Comparison of ENCODE assay signal across 8 cellular contexts in the genomic region with DNA sequence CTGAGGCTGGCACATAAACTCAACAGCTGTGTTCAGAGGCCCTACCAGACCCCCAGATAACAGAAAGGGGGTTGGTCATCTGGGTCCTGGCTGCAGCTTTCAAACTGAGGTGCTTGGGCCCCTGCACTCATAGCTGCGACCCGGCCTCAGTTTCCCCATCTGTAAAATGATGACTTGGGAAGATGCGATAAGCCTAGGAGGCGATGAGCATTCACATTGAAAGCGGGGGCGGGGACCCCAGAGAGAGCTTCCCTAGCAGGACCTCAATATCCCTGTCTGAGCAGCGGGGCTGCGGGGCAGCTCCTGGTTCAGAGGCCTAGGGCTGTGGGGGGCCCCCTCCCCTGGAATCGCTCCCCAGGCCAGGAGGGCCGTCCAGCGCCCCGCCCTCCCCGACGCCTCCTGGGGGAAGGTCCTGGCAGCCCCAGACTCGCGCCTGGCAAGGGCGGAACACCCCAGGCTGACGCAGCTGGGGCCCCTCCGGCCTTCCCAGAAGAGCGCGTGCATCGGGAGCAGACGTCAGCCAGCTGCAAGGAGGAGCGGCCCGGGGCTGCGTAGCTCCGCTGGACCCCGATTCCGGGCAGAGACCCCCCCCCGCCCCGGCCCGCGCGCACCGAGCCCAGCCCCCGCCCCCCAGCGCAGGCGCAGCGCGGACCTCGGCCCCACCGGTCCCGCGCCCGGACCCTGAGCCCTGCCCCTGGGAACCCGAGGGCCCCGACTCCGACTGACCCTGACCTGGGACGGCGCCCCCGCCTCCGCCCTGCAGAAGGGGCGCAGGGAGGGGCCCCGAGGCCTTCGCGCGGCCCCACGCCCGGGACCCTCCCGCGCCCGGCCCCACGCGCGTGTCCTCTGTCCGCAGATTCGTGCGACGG. TPM values are rescaled to one million over a fixed set of nuclear protein-coding genes. Genes with fewer than 3 reads are reported as not detected.
A peak's percentile ranks its signal among the peaks of the same experiment; 100 is the strongest.
DNase-seq lines count a peak whose midpoint lies in the region; ATAC-seq and TF ChIP-seq lines count a peak whose summit lies in the region.

No MANE protein-coding gene starts in this region.

- H3K9me3 ChIP-seq in right lobe of liver: no peaks in the 10 kb centered on the region

- H3K4me3 ChIP-seq in right lobe of liver: peak overlapping the region; percentile 69 to 83 (median 69)

- no peaks in the 10 kb centered on the region for H3K36me3 ChIP-seq in right lobe of liver

- peak overlapping the region; percentile 98 for H3K27ac Mint-ChIP-seq in dendritic cell treated with granulocyte-macrophage colony-stimulating factor and Interleukin-4, amounts not matched to agents 40 ng/mL and 50 ng/mL, for 4 days
- H3K27ac Mint-ChIP-seq in stimulated activated effector memory CD8-positive, alpha-beta T cell treated with anti-CD3 and anti-CD28 coated beads, Interleukin-12 subunit alpha, Interleukin-12 subunit beta, amount 100 ng/mL, for 72 hours: no peak overlapping the region

- peaks cover 0 to 11% (median 0%) of the 10 kb centered on the region in 4 donors for H3K4me1 ChIP-seq in right lobe of liver

- DNase-seq in AG09319 (ENCODE audit: extremely low read depth, low read depth) (peak; percentile 35), T-helper 1 cell (peak in 3 of 5 donors; percentile 17 to 34 (median 28)), right lobe of liver (peak in 2 of 3 donors; percentile 59 to 73)
- no peak for DNase-seq in stimulated activated effector memory CD8-positive, alpha-beta T cell treated with anti-CD3 and anti-CD28 coated beads, Interleukin-12 subunit alpha, Interleukin-12 subunit beta, amount 100 ng/mL, for 72 hours (ENCODE audit: low spot score in 2 of 2)

- intact Hi-C loops in dendritic cell treated with granulocyte-macrophage colony-stimulating factor and Interleukin-4, amounts not matched to agents 40 ng/mL and 50 ng/mL, for 4 days (cut with micrococcal nuclease): loop anchor here (1.0 kb wide), 1 partner anchor 14 kb away; no protein-coding TSS in a partner anchor
- intact Hi-C loops in right lobe of liver (cut with DNase I): no loop called here

- no peak for TF ChIP-seq CTCF in AG09319 (IDR thresholded peaks at IDR 0.05; ENCODE audit: low read depth, low read length)
- no peak for TF ChIP-seq CTCF in right lobe of liver (IDR thresholded peaks at IDR 0.05)

- WGBS in right lobe of liver (ENCODE audit: insufficient coverage, low coverage, low lambda C conversion rate, missing lambda C conversion rate): 40% methylated on average over 2 of the region's 69 CpGs

- TF ChIP-seq POLR2A in right lobe of liver (IDR thresholded peaks at IDR 0.05): no peak

- peaks cover 40% of the 10 kb centered on the region for H3K27me3 Mint-ChIP-seq in dendritic cell treated with granulocyte-macrophage colony-stimulating factor and Interleukin-4, amounts not matched to agents 40 ng/mL and 50 ng/mL, for 4 days

- H3K27ac ChIP-seq in right lobe of liver: peak overlapping the region; percentile 74 to 87 (median 80)

- no peaks in the 10 kb centered on the region for H3K27me3 ChIP-seq in right lobe of liver

- H3K4me3 Mint-ChIP-seq in dendritic cell treated with granulocyte-macrophage colony-stimulating factor and Interleukin-4, amounts not matched to agents 40 ng/mL and 50 ng/mL, for 4 days: peak overlapping the region; percentile 72
- H3K4me3 Mint-ChIP-seq in stimulated activated effector memory CD8-positive, alpha-beta T cell treated with anti-CD3 and anti-CD28 coated beads, Interleukin-12 subunit alpha, Interleukin-12 subunit beta, amount 100 ng/mL, for 72 hours: peak overlapping the region; percentile 74

- no peaks in the 10 kb centered on the region for H3K9me3 Mint-ChIP-seq in dendritic cell treated with granulocyte-macrophage colony-stimulating factor and Interleukin-4, amounts not matched to agents 40 ng/mL and 50 ng/mL, for 4 days
- no peaks in the 10 kb centered on the region for H3K9me3 Mint-ChIP-seq in stimulated activated effector memory CD8-positive, alpha-beta T cell treated with anti-CD3 and anti-CD28 coated beads, Interleukin-12 subunit alpha, Interleukin-12 subunit beta, amount 100 ng/mL, for 72 hours

- peak; percentile 18 for ATAC-seq in GM18867 (IDR thresholded peaks at IDR 0.05; ENCODE audit: unreplicated experiment)
- ATAC-seq in HG03139 (IDR thresholded peaks at IDR 0.05; ENCODE audit: unreplicated experiment): peak; percentile 10
- peak in 1 of 4 donors; percentile 1 for ATAC-seq in right lobe of liver
- ATAC-seq in stimulated activated effector memory CD8-positive, alpha-beta T cell treated with anti-CD3 and anti-CD28 coated beads, Interleukin-12 subunit alpha, Interleukin-12 subunit beta, amount 100 ng/mL, for 72 hours: peak; percentile 0
- no peak for ATAC-seq in GM19023 (IDR thresholded peaks at IDR 0.05; ENCODE audit: unreplicated experiment)

- H3K36me3 Mint-ChIP-seq in dendritic cell treated with granulocyte-macrophage colony-stimulating factor and Interleukin-4, amounts not matched to agents 40 ng/mL and 50 ng/mL, for 4 days (ENCODE audit: low read depth): peaks cover 6% of the 10 kb centered on the region
- H3K36me3 Mint-ChIP-seq in stimulated activated effector memory CD8-positive, alpha-beta T cell treated with anti-CD3 and anti-CD28 coated beads, Interleukin-12 subunit alpha, Interleukin-12 subunit beta, amount 100 ng/mL, for 72 hours: peaks cover 8% of the 10 kb centered on the region

- peaks cover 40% of the 10 kb centered on the region for H3K4me1 Mint-ChIP-seq in dendritic cell treated with granulocyte-macrophage colony-stimulating factor and Interleukin-4, amounts not matched to agents 40 ng/mL and 50 ng/mL, for 4 days (ENCODE audit: low read depth)
- peaks cover 8% of the 10 kb centered on the region for H3K4me1 Mint-ChIP-seq in stimulated activated effector memory CD8-positive, alpha-beta T cell treated with anti-CD3 and anti-CD28 coated beads, Interleukin-12 subunit alpha, Interleukin-12 subunit beta, amount 100 ng/mL, for 72 hours

RNA-seq across cellular contexts. Expression of a gene that starts 3.5 kb away (rescaled TPM):
- 10 to 100 TPM in 3 of 6 experiments, 1 to 10 TPM in 3; 4.2 to 18.7 (median 10.4) TPM for total RNA-seq in right lobe of liver

RNA-seq across cellular contexts. Expression of a gene that starts 15.6 kb away (rescaled TPM):
- under 1 TPM in 1 of 6 experiments, not detected in 5; 0.20 TPM for total RNA-seq in right lobe of liver

RNA-seq across cellular contexts. Expression of a gene that starts 16.6 kb away (rescaled TPM):
- total RNA-seq in right lobe of liver: 10 to 100 TPM; 18.3 to 85.0 (median 28.8) TPM

RNA-seq across cellular contexts. Expression of a gene that starts 29.1 kb away (rescaled TPM):
- total RNA-seq in right lobe of liver: 10 to 100 TPM in 2 of 6 experiments, 1 to 10 TPM in 4; 4.6 to 12.7 (median 7.1) TPM

RNA-seq across cellular contexts. Expression of a gene that starts 40.0 kb away (rescaled TPM):
- under 1 TPM in 1 of 6 experiments, not detected in 5; 0.15 TPM for total RNA-seq in right lobe of liver

Comparison
In these comparisons a context has a peak if more than half of its experiments do, and no peak if none do; other contexts are left out.
1. DNase-seq: peak in AG09319 (single experiment), T-helper 1 cell (3 of 5) and right lobe of liver (2 of 3); none in stimulated activated effector memory CD8-positive, alpha-beta T cell treated with anti-CD3 and anti-CD28 coated beads, Interleukin-12 subunit alpha, Interleukin-12 subunit beta, amount 100 ng/mL, for 72 hours (0 of 2).